ENCODE assay signal across 8 cellular contexts in the genomic region with DNA sequence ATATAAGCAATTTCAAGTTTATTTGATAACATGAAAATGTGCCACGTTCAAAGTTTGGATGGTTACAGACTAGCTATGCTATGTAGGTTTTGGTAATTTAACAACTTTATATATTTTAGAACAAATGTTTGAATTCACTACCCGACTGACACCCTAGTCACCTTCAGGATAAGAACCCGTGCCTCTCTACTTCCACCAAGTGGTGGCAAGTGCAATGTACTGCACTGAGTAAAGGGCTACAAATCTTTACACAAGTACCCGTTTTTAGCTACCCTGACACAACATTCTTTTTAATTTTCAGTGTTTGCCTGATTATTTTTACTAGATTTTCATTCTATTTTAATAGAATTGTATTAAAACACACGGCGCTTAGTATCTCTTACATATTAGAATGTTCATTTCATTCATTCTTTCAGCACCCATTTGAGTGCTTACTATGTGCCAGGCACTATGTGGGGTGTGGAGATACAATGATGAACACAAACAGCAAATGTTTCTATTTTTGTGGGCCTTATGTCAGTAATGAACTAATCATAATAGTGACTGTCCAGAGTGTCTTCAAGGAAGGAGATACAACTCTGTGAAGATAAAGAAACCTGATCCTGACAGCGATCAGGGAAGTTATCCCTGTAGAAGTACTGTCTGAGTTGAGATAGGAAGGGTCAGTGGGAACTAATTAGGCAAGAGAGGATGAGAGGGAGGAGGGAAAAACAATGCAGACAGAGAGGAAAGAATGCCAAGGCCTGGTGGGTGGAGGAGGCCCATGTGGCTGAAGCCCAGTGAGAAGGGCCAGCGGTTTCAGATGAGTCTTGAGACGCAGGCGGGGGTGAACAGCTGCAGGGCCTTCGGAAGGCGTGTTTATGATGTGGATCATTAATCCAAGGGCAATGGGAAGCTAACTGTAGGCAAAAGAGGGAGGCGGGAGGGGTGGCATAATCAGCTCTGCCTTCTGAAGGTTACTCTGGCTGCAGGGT. TPM values are rescaled to one million over a fixed set of nuclear protein-coding genes. Genes with fewer than 3 reads are reported as not detected.
DNase-seq lines count a peak whose midpoint lies in the region; ATAC-seq and TF ChIP-seq lines count a peak whose summit lies in the region.

No MANE protein-coding gene starts in this region.

- no peak overlapping the region for H3K27ac Mint-ChIP-seq in activated naive CD8-positive, alpha-beta T cell treated with anti-CD3 and anti-CD28 coated beads, Interleukin-2, amount 50 U/mL, for 24 hours
- H3K27ac Mint-ChIP-seq in stimulated activated naive CD8-positive, alpha-beta T cell treated with anti-CD3 and anti-CD28 coated beads, Interleukin-15, amount 100 ng/mL, for 72 hours, result no peak overlapping the region

- H3K27me3 ChIP-seq in heart left ventricle, result no peaks in the 10 kb centered on the region

- H3K4me1 Mint-ChIP-seq in activated naive CD8-positive, alpha-beta T cell treated with anti-CD3 and anti-CD28 coated beads, Interleukin-2, amount 50 U/mL, for 24 hours, result peaks cover 18% of the 10 kb centered on the region
- H3K4me1 Mint-ChIP-seq in stimulated activated naive CD8-positive, alpha-beta T cell treated with anti-CD3 and anti-CD28 coated beads, Interleukin-15, amount 100 ng/mL, for 72 hours, result peaks cover 13% of the 10 kb centered on the region

- no peak overlapping the region for H3K27ac ChIP-seq in heart left ventricle

- no peaks in the 10 kb centered on the region for H3K36me3 ChIP-seq in heart left ventricle

- TF ChIP-seq CTCF in heart left ventricle (IDR thresholded peaks at IDR 0.05), result peak; percentile 44 to 76 (median 63)

- no peaks in the 10 kb centered on the region for H3K36me3 Mint-ChIP-seq in activated naive CD8-positive, alpha-beta T cell treated with anti-CD3 and anti-CD28 coated beads, Interleukin-2, amount 50 U/mL, for 24 hours (ENCODE audit: low read depth)

- peaks cover 9% of the 10 kb centered on the region for H3K27me3 Mint-ChIP-seq in activated naive CD8-positive, alpha-beta T cell treated with anti-CD3 and anti-CD28 coated beads, Interleukin-2, amount 50 U/mL, for 24 hours
- H3K27me3 Mint-ChIP-seq in stimulated activated naive CD8-positive, alpha-beta T cell treated with anti-CD3 and anti-CD28 coated beads, Interleukin-15, amount 100 ng/mL, for 72 hours, result peaks cover 27% of the 10 kb centered on the region

- H3K4me3 Mint-ChIP-seq in activated naive CD8-positive, alpha-beta T cell treated with anti-CD3 and anti-CD28 coated beads, Interleukin-2, amount 50 U/mL, for 24 hours, result no peak overlapping the region
- H3K4me3 Mint-ChIP-seq in stimulated activated naive CD8-positive, alpha-beta T cell treated with anti-CD3 and anti-CD28 coated beads, Interleukin-15, amount 100 ng/mL, for 72 hours, result no peak overlapping the region

- no peak overlapping the region for H3K4me3 ChIP-seq in heart left ventricle

- no peaks in the 10 kb centered on the region for H3K9me3 ChIP-seq in heart left ventricle

- no peak for DNase-seq in heart left ventricle
- no peak for DNase-seq in Right ventricle myocardium inferior (ENCODE audit: missing footprints)
- peak; percentile 61 to 71 for DNase-seq in NOMO-1 (lab: John Stamatoyannopoulos, UW; ENCODE audit: unreplicated experiment in 2 of 2)
- DNase-seq in activated naive CD8-positive, alpha-beta T cell treated with anti-CD3 and anti-CD28 coated beads, Interleukin-2, amount 50 U/mL, for 24 hours, result peak; percentile 26
- DNase-seq in iris pigment epithelial cell (ENCODE audit: low read depth), result peak; percentile 73
- peak; percentile 18 to 46 for DNase-seq in stimulated activated naive CD8-positive, alpha-beta T cell treated with anti-CD3 and anti-CD28 coated beads, Interleukin-15, amount 100 ng/mL, for 72 hours

- 50 to 54% (median 52%) methylated on average over 13 of the region's 13 CpGs for WGBS in heart left ventricle, 4 donors

- no peak for TF ChIP-seq POLR2A in heart left ventricle (IDR thresholded peaks at IDR 0.05)

- intact Hi-C loops in heart left ventricle (cut with DNase I), result loop anchor here in 7 of 10 donors (5.0 to 10.0 kb wide), 5 partner anchors 49 to 129 kb away; partner anchors contain the start of gene BRWD1 (in 5 of the 7)
- intact Hi-C loops in Right ventricle myocardium inferior (cut with DNase I), result loop anchor here (5.0 kb wide), 1 partner anchor 54 kb away; no protein-coding TSS in a partner anchor

- H3K4me1 ChIP-seq in heart left ventricle, result peaks cover 0 to 26% (median 11%) of the 10 kb centered on the region in 12 donors

- H3K9me3 Mint-ChIP-seq in activated naive CD8-positive, alpha-beta T cell treated with anti-CD3 and anti-CD28 coated beads, Interleukin-2, amount 50 U/mL, for 24 hours, result no peaks in the 10 kb centered on the region
- H3K9me3 Mint-ChIP-seq in stimulated activated naive CD8-positive, alpha-beta T cell treated with anti-CD3 and anti-CD28 coated beads, Interleukin-15, amount 100 ng/mL, for 72 hours, result no peaks in the 10 kb centered on the region

- no peak for ATAC-seq in heart left ventricle
- no peak for ATAC-seq in Right ventricle myocardium inferior
- ATAC-seq in HG03159 (IDR thresholded peaks at IDR 0.05; ENCODE audit: unreplicated experiment), result peak; percentile 37
- no peak for ATAC-seq in activated naive CD8-positive, alpha-beta T cell treated with anti-CD3 and anti-CD28 coated beads, Interleukin-2, amount 50 U/mL, for 24 hours
- ATAC-seq in stimulated activated naive CD8-positive, alpha-beta T cell treated with anti-CD3 and anti-CD28 coated beads, Interleukin-15, amount 100 ng/mL, for 72 hours, result peak; percentile 47
- ATAC-seq in GM21576 (IDR thresholded peaks at IDR 0.05; ENCODE audit: unreplicated experiment), result no peak

RNA-seq across cellular contexts. Expression of gene LCA5L, which starts 3.8 kb away (rescaled TPM):
- total RNA-seq in heart left ventricle (1 to 10 TPM in 4 of 9 donors, under 1 TPM in 3, not detected in 2; 0.67 to 1.5 (median 1.0) TPM), Right ventricle myocardium inferior (0.46 TPM)
- polyA plus RNA-seq in heart left ventricle, result 1 to 10 TPM in 1 of 2 donors, under 1 TPM in 1; 0.65 to 1.1 TPM

RNA-seq across cellular contexts. Expression of gene SH3BGR, which starts 10.0 kb away (rescaled TPM):
- 100 to 1,000 TPM in 6 of 9 donors, 10 to 100 TPM in 3; 52.1 to 357 (median 115) TPM for total RNA-seq in heart left ventricle
- polyA plus RNA-seq in heart left ventricle, result 100 to 1,000 TPM; 152 to 193 TPM
- total RNA-seq in Right ventricle myocardium inferior, result 159 TPM

Comparison
In these comparisons a context has a peak if more than half of its experiments do, and no peak if none do; other contexts are left out.
1. ATAC-seq: peak in HG03159 (single experiment) and stimulated activated naive CD8-positive, alpha-beta T cell treated with anti-CD3 and anti-CD28 coated beads, Interleukin-15, amount 100 ng/mL, for 72 hours (single experiment); none in heart left ventricle (0 of 4), Right ventricle myocardium inferior (single experiment), activated naive CD8-positive, alpha-beta T cell treated with anti-CD3 and anti-CD28 coated beads, Interleukin-2, amount 50 U/mL, for 24 hours (single experiment) and GM21576 (single experiment).
2. DNase-seq: peak in NOMO-1 (2 of 2), activated naive CD8-positive, alpha-beta T cell treated with anti-CD3 and anti-CD28 coated beads, Interleukin-2, amount 50 U/mL, for 24 hours (single experiment), iris pigment epithelial cell (single experiment) and stimulated activated naive CD8-positive, alpha-beta T cell treated with anti-CD3 and anti-CD28 coated beads, Interleukin-15, amount 100 ng/mL, for 72 hours (2 of 2); none in heart left ventricle (0 of 5) and Right ventricle myocardium inferior (single experiment).